ENCODE assay signal across 20 cellular contexts in the genomic region with DNA sequence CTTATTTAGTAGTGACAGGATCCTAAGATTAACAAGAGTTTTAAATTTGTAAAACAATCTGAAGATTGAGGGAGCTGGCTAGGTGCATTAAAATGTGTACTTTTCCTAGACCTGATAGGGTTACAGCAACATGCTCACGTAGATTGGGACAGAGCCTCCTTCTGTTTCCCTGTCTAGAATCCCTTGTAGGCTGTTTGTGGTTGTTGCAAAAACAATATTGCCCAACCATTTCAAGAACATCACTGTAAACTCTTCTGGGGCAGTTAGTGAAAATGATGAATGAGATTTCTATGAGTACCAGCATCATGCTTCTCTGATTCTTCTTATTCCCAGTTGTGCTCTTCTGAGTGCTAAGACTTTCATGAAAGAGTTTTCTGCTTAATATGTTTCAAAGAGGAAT.
"Had no signal": no experiment of that assay in that cellular context is flagged by ENCODE, and none has a peak within 500 bp of the region (broad histone marks: within the 10 kb centered on the region; RNA-seq: fewer than 3 reads in every experiment).

No MANE protein-coding gene starts in this region.

- H3K27me3 ChIP-seq: esophagus muscularis mucosa, heart left ventricle, suprapubic skin, thyroid gland, upper lobe of left lung, uterus had no signal

- H3K4me3 ChIP-seq: esophagus muscularis mucosa, heart left ventricle, mucosa of descending colon, smooth muscle cell, suprapubic skin, thyroid gland, upper lobe of left lung, uterus had no signal

- ATAC-seq: effector memory CD8-positive, alpha-beta T cell; heart left ventricle; left lobe of liver; mucosa of descending colon; natural killer cell; stimulated activated effector memory CD8-positive, alpha-beta T cell treated with anti-CD3 and anti-CD28 coated beads, Interleukin-12 subunit alpha, Interleukin-12 subunit beta, amount 100 ng/mL, for 72 hours; stimulated activated naive CD8-positive, alpha-beta T cell treated with anti-CD3 and anti-CD28 coated beads, Interleukin-15, Interleukin-2, amounts not matched to agents 100 U/mL and 50 U/mL, for 24 hours had no signal

- H3K27ac ChIP-seq: epithelial cell of prostate, esophagus muscularis mucosa, heart left ventricle, suprapubic skin, thyroid gland, upper lobe of left lung, uterus had no signal

- H3K4me1 ChIP-seq: esophagus muscularis mucosa, heart left ventricle, suprapubic skin, thyroid gland, upper lobe of left lung, uterus had no signal

- H3K36me3 ChIP-seq: uterus had no signal

- H3K4me2 ChIP-seq: smooth muscle cell had no signal

- DNase-seq: effector memory CD8-positive, alpha-beta T cell; heart left ventricle; hypothalamus; islet precursor cell; mammary epithelial cell; mucosa of descending colon; natural killer cell; posterior cingulate gyrus; stimulated activated CD4-positive, alpha-beta T cell treated with anti-CD3 and anti-CD28 coated beads, Interleukin-4, amount 100 ng/mL, for 1 hour; stimulated activated CD8-positive, alpha-beta memory T cell treated with anti-CD3 and anti-CD28 coated beads, Interleukin-4, amount 100 ng/mL, for 48 hours; stimulated activated naive CD8-positive, alpha-beta T cell treated with anti-CD3 and anti-CD28 coated beads, Interleukin-15, Interleukin-2, amounts not matched to agents 100 U/mL and 50 U/mL, for 24 hours; thyroid gland; upper lobe of left lung; uterus had no signal

- H3K9me3 ChIP-seq: esophagus muscularis mucosa, heart left ventricle, mucosa of descending colon, suprapubic skin, thyroid gland, upper lobe of left lung, uterus had no signal
